ENCODE assay signal across 8 cellular contexts in genomic region chr3:156483961-156484787, GRCh38.
DNase-seq lines count a peak whose midpoint lies in the region; ATAC-seq, FAIRE-seq and TF ChIP-seq lines count a peak whose summit lies in the region.

No MANE protein-coding gene starts in this region.

- H4K20me1 ChIP-seq in MM.1S (ENCODE audit: insufficient read depth, low read length) (no peaks in the 10 kb centered on the region), endothelial cell of umbilical vein (replicated peaks; ENCODE audit: control insufficient read depth, extremely low read depth, insufficient read depth, low read length) (no peaks in the 10 kb centered on the region)

- H3K27me3 Mint-ChIP-seq in WTC11 (ENCODE audit: low read depth) = no peaks in the 10 kb centered on the region

- ATAC-seq in WTC11 = no peak; the same call in 1 of the 2 replicates

- FAIRE-seq in H54 (lab: Jason Lieb, UNC) (no peak), endothelial cell of umbilical vein (lab: Jason Lieb, UNC) (peak; percentile 82)

- no peak overlapping the region for H3K4me3 Mint-ChIP-seq in WTC11

- BruUV-seq in endothelial cell of umbilical vein (replicated peaks; lab: Mats Ljungman, UMichigan) = TSS peak; percentile 66

- H3K9me3 Mint-ChIP-seq in WTC11 = no peaks in the 10 kb centered on the region

- H3F3A ChIP-seq in MM.1S (ENCODE audit: insufficient read depth, low read length) = peaks cover 30% of the 10 kb centered on the region

- H3K27me3 ChIP-seq in MM.1S (replicated peaks; ENCODE audit: insufficient read depth, low read length) (no peaks in the 10 kb centered on the region), endothelial cell of umbilical vein (ENCODE audit: control insufficient read depth in 2 of 2, insufficient read depth in 2 of 2, low read length in 2 of 2) (no peaks in the 10 kb centered on the region)

- H3K79me2 ChIP-seq in MM.1S (ENCODE audit: low read length) (no peaks in the 10 kb centered on the region), endothelial cell of umbilical vein (ENCODE audit: control insufficient read depth, insufficient read depth, low read length) (no peaks in the 10 kb centered on the region)

- H3K4me3 ChIP-seq in MM.1S (ENCODE audit: low read length) = peak overlapping the region; percentile 48
- peak overlapping the region in 1 of 3 experiments; percentile 16 for H3K4me3 ChIP-seq in endothelial cell of umbilical vein (replicated peaks in 1 of 3; ENCODE audit: insufficient read depth in 1 of 3, low read depth in 1 of 3, low read length in 3 of 3)

- H3K4me1 ChIP-seq in MM.1S (ENCODE audit: low read length) (peaks cover 45% of the 10 kb centered on the region), endothelial cell of umbilical vein (ENCODE audit: control insufficient read depth, extremely low read depth, insufficient read depth, low read length) (peaks cover 33% of the 10 kb centered on the region)

- H3K9ac ChIP-seq in MM.1S (ENCODE audit: low read length) = peak overlapping the region; percentile 57
- no peak overlapping the region for H3K9ac ChIP-seq in endothelial cell of umbilical vein (replicated peaks; ENCODE audit: extremely low read depth, insufficient read depth, low read length)

- dilution Hi-C loops in endothelial cell of umbilical vein (cut with MboI; ENCODE audit: extremely low pct_ligation_motif_present, low sequenced_read_pairs) = no loop called here

- POLR2A ChIA-PET in endothelial cell of umbilical vein (lab: Charles Lee) = no interaction called here
- POLR2A ChIA-PET in WTC11 (lab: Charles Lee) = no interaction called here

- TF ChIP-seq POLR2A in H54 (IDR thresholded peaks at IDR 0.05; ENCODE audit: low read depth, low read length) (no peak), endothelial cell of umbilical vein (IDR thresholded peaks at IDR 0.05; ENCODE audit: low read depth, low read length) (no peak)

- H3K27ac Mint-ChIP-seq in WTC11 = no peak overlapping the region

- peak overlapping the region; percentile 38 for H2AFZ ChIP-seq in MM.1S (ENCODE audit: low read length)
- no peak overlapping the region for H2AFZ ChIP-seq in endothelial cell of umbilical vein (ENCODE audit: low read depth, low read length)

- intact Hi-C loops in endothelial cell of umbilical vein (cut with micrococcal nuclease) = loop anchor here (2.0 kb wide), 1 partner anchor 35 kb away; no protein-coding TSS in a partner anchor
- intact Hi-C loops in posterior vena cava (cut with DNase I) = no loop called here

- no peaks in the 10 kb centered on the region for H3K9me1 ChIP-seq in endothelial cell of umbilical vein (replicated peaks; ENCODE audit: control insufficient read depth, extremely low read depth, insufficient read depth, low read length)

- TF ChIP-seq CTCF in GM10266 (IDR thresholded peaks at IDR 0.05; ENCODE audit: control insufficient read depth, insufficient read depth, low read depth, missing control alignments) (no peak), MM.1S (IDR thresholded peaks at IDR 0.05; ENCODE audit: low read length) (no peak), endothelial cell of umbilical vein (IDR thresholded peaks at IDR 0.05; ENCODE audit: extremely low read depth in 1 of 2, insufficient read depth in 1 of 2, low read depth in 1 of 2, low read length in 2 of 2) (no peak), WTC11 (IDR thresholded peaks at IDR 0.05) (no peak)

- peak overlapping the region; percentile 85 for H3K4me2 ChIP-seq in MM.1S (ENCODE audit: low read depth, low read length)
- peak overlapping the region; percentile 49 for H3K4me2 ChIP-seq in endothelial cell of umbilical vein (ENCODE audit: insufficient read depth, low read length)

- peak overlapping the region; percentile 86 for H3K27ac ChIP-seq in MM.1S (ENCODE audit: low read length)
- H3K27ac ChIP-seq in endothelial cell of umbilical vein (ENCODE audit: insufficient read depth, low read depth, low read length) = peak overlapping the region; percentile 28

- peaks cover 4% of the 10 kb centered on the region; the same call in 1 of the 2 replicates for H3K4me1 Mint-ChIP-seq in WTC11

- peak; percentile 38 for DNase-seq in GM10266 (ENCODE audit: extremely low spot score)
- DNase-seq in H54 (ENCODE audit: insufficient read length, low spot score) = peak; percentile 12
- peak; percentile 88 for DNase-seq in MM.1S
- peak; percentile 47 to 49 for DNase-seq in activated CD4-positive, alpha-beta T cell treated with anti-CD3 and anti-CD28 coated beads for 4 hours
- DNase-seq in endothelial cell of umbilical vein (ENCODE audit: low read depth, low spot score) = peak; percentile 82
- peak; percentile 72 for DNase-seq in renal cortical epithelial cell (ENCODE audit: low read depth)
- no peak for DNase-seq in WTC11 (ENCODE audit: low spot score)
- DNase-seq in posterior vena cava (ENCODE audit: low spot score) = no peak

- CTCF ChIA-PET in endothelial cell of umbilical vein (lab: Charles Lee) (interaction anchor here (1.0 to 6.0 kb wide), 8 partner anchors 8 to 604 kb away, joined by 3 to 23 read pairs (median 6); no protein-coding TSS in a partner anchor), WTC11 (lab: Charles Lee) (interaction anchor here (0.9 to 2.8 kb wide), 3 partner anchors 9 to 474 kb away, joined by 3 to 13 read pairs (median 3); no protein-coding TSS in a partner anchor)

- H3K9me3 ChIP-seq in MM.1S (replicated peaks; ENCODE audit: insufficient read depth, low read length) (no peaks in the 10 kb centered on the region), endothelial cell of umbilical vein (replicated peaks; ENCODE audit: control insufficient read depth, insufficient read depth, low read length) (no peaks in the 10 kb centered on the region)

- no peaks in the 10 kb centered on the region for H3K36me3 Mint-ChIP-seq in WTC11

- no peaks in the 10 kb centered on the region for H3K9me2 ChIP-seq in MM.1S (replicated peaks; ENCODE audit: insufficient read depth, low read length)

- H3K36me3 ChIP-seq in MM.1S (replicated peaks; ENCODE audit: insufficient read depth, low read length) (no peaks in the 10 kb centered on the region), endothelial cell of umbilical vein (ENCODE audit: control insufficient read depth in 2 of 2, extremely low read depth in 1 of 2, insufficient read depth in 2 of 2, low read length in 2 of 2) (no peaks in the 10 kb centered on the region)

TF ChIP-seq in endothelial cell of umbilical vein, 7 proteins besides CTCF, POLR2A, EP300 and RAD21:
- TF ChIP-seq JUN (IDR thresholded peaks at IDR 0.05; ENCODE audit: borderline replicate concordance, insufficient read depth, insufficient read length, low read depth) = peak; percentile 74
- no peak for TF ChIP-seq GATA2 (IDR thresholded peaks at IDR 0.05; ENCODE audit: insufficient read depth, insufficient read length, low read depth, low read length)
- TF ChIP-seq, protein P1, sequence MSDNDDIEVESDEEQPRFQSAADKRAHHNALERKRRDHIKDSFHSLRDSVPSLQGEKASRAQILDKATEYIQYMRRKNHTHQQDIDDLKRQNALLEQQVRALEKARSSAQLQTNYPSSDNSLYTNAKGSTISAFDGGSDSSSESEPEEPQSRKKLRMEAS (IDR thresholded peaks at IDR 0.05; ENCODE audit: insufficient read depth, insufficient read length) = no peak
- TF ChIP-seq POLR2AphosphoS5 (IDR thresholded peaks at IDR 0.05; ENCODE audit: insufficient read depth, low read depth, low read length) = peak; percentile 69
- peak; percentile 92 for TF ChIP-seq FOS (IDR thresholded peaks at IDR 0.05; ENCODE audit: borderline replicate concordance, insufficient read depth, low read length)
- no peak for TF ChIP-seq EZH2 (IDR thresholded peaks at IDR 0.05; ENCODE audit: borderline replicate concordance, low read depth, low read length, severe bottlenecking)
- no peak for TF ChIP-seq MYC (IDR thresholded peaks at IDR 0.05; ENCODE audit: low read depth, low read length)
TF ChIP-seq in endothelial cell of umbilical vein: peak in this region for 3.

TF ChIP-seq in WTC11, 78 proteins besides CTCF, POLR2A, EP300 and RAD21:
- TF ChIP-seq GABPB1 (CRISPR knock-in tag; IDR thresholded peaks at IDR 0.05) = no peak
- TF ChIP-seq FOXP1 (CRISPR knock-in tag; IDR thresholded peaks at IDR 0.05; ENCODE audit: borderline replicate concordance) = no peak
- TF ChIP-seq SMAD3 (CRISPR knock-in tag; IDR thresholded peaks at IDR 0.05; ENCODE audit: borderline replicate concordance) = no peak
TF ChIP-seq in WTC11: peak in this region for 0.

Comparison
In these comparisons a context has a peak if more than half of its experiments do, and no peak if none do; other contexts are left out.
1. DNase-seq: peak in GM10266 (single experiment), H54 (single experiment), MM.1S (single experiment), activated CD4-positive, alpha-beta T cell treated with anti-CD3 and anti-CD28 coated beads for 4 hours (2 of 2), endothelial cell of umbilical vein (single experiment) and renal cortical epithelial cell (single experiment); none in WTC11 (single experiment) and posterior vena cava (single experiment).